8 cellular contexts compared by ENCODE assay signal in the genomic region with DNA sequence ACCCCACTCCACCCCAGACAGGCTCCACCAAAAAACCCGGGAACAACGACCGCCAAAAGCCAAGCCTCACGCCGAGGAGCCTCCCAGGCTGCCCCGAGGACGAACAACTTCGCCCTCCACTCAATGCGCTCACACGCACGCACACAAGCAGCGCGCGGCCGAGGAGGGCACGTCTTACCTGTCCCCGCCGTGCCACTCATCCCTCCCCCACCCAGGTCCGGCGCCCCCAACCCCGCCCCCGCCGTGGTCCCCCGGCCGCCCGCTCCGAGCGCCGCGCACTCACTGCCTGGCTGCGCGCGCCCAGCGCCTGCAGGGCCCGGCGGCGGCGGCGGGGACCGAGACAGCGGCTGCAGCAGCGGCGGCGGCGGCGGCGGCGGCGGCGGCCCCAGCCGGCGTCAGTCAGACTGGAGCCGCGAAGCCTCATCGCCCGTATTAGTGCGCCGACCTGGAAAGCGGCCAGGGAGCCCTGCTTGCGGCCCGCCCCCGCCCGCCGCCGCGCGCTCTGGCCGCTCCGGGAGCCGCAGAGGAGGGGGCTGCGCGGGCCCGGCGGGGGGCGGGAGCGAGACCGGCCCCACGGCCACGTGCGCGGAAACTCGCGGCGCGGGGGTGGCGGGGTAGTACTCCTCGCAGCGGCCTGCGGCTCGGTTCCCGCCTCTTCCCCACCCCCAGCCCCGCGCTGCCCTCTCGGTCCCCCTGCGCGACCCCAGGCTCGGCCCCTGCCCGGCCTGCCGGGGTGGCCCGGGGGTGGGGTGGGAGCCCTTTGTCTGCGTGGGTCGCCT. TPM values are rescaled to one million over a fixed set of nuclear protein-coding genes. Genes with fewer than 3 reads are reported as not detected.
DNase-seq lines count a peak whose midpoint lies in the region; ATAC-seq lines count a peak whose summit lies in the region.

Gene SMAD9, minus strand, starts transcription at position 406 of the 779 bp plus-strand sequence. CDS start 40,549 bp downstream, outside the sequence.

- H3K27ac Mint-ChIP-seq in CD4-positive, alpha-beta memory T cell: peak within 1 kb of the TSS in 1 of 7 donors; percentile 20
- no peak within 1 kb of the TSS for H3K27ac Mint-ChIP-seq in stimulated activated memory B cell treated with anti-CD40 and anti-IgM and Interleukin-4, amounts not matched to agents 10 μg/mL and 1 μg/mL and 100 μg/mL, for 72 hours

- H3K36me3 ChIP-seq in CD4-positive, alpha-beta memory T cell (ENCODE audit: insufficient read depth, low read length): no peaks in the 10 kb centered on the region
- no peaks in the 10 kb centered on the region for H3K36me3 ChIP-seq in HUES48 (ENCODE audit: control insufficient read depth, insufficient read depth, low read length)
- no peaks in the 10 kb centered on the region for H3K36me3 ChIP-seq in SJCRH30

- no peak for DNase-seq in CD4-positive, alpha-beta memory T cell
- DNase-seq in SJCRH30 (peak; percentile 81 to 85), dedifferentiated amniotic fluid mesenchymal stem cell (ENCODE audit: extremely low spot score) (peak; percentile 41), left kidney (ENCODE audit: low read depth, low spot score) (peak; percentile 90)

- no peaks in the 10 kb centered on the region for H3K9me3 ChIP-seq in CD4-positive, alpha-beta memory T cell (ENCODE audit: control insufficient read depth in 1 of 2, low read length in 2 of 2)
- H3K9me3 ChIP-seq in HUES48 (ENCODE audit: control insufficient read depth, insufficient read depth, low read length) (no peaks in the 10 kb centered on the region), SJCRH30 (replicated peaks) (no peaks in the 10 kb centered on the region)

- peaks cover 44 to 54% of the 10 kb centered on the region in 2 donors for H3K27me3 Mint-ChIP-seq in CD4-positive, alpha-beta memory T cell
- peaks cover 61% of the 10 kb centered on the region for H3K27me3 Mint-ChIP-seq in stimulated activated memory B cell treated with anti-CD40 and anti-IgM and Interleukin-4, amounts not matched to agents 10 μg/mL and 1 μg/mL and 100 μg/mL, for 72 hours

- peak within 1 kb of the TSS; percentile 48 to 80 (median 78) for H3K4me3 Mint-ChIP-seq in CD4-positive, alpha-beta memory T cell
- peak within 1 kb of the TSS; percentile 56 for H3K4me3 Mint-ChIP-seq in stimulated activated memory B cell treated with anti-CD40 and anti-IgM and Interleukin-4, amounts not matched to agents 10 μg/mL and 1 μg/mL and 100 μg/mL, for 72 hours

- no peak within 1 kb of the TSS for H3K9ac ChIP-seq in HUES48 (ENCODE audit: low read depth, low read length)

- H3K4me3 ChIP-seq in CD4-positive, alpha-beta memory T cell (ENCODE audit: low read length in 2 of 2): no peak within 1 kb of the TSS
- H3K4me3 ChIP-seq in HUES48 (ENCODE audit: low read depth, low read length) (peak within 1 kb of the TSS; percentile 62), SJCRH30 (peak within 1 kb of the TSS; percentile 68)

- H3K27ac ChIP-seq in CD4-positive, alpha-beta memory T cell (ENCODE audit: low read depth, low read length): no peak within 1 kb of the TSS
- H3K27ac ChIP-seq in HUES48 (ENCODE audit: low read depth, low read length): no peak within 1 kb of the TSS
- H3K27ac ChIP-seq in SJCRH30: peak within 1 kb of the TSS; percentile 73

- peaks cover 6% of the 10 kb centered on the region for H3K4me1 ChIP-seq in CD4-positive, alpha-beta memory T cell (ENCODE audit: insufficient read depth, low read length)
- H3K4me1 ChIP-seq in HUES48 (ENCODE audit: control insufficient read depth, insufficient read depth, low read length): peaks cover 11% of the 10 kb centered on the region; the same call in 1 of the 2 replicates
- peaks cover 13% of the 10 kb centered on the region for H3K4me1 ChIP-seq in SJCRH30

- intact Hi-C loops in CD4-positive, alpha-beta memory T cell (cut with micrococcal nuclease): no loop called here

- H3K4me1 Mint-ChIP-seq in CD4-positive, alpha-beta memory T cell: peaks cover 4 to 14% (median 9%) of the 10 kb centered on the region in 4 donors
- H3K4me1 Mint-ChIP-seq in stimulated activated memory B cell treated with anti-CD40 and anti-IgM and Interleukin-4, amounts not matched to agents 10 μg/mL and 1 μg/mL and 100 μg/mL, for 72 hours: peaks cover 8% of the 10 kb centered on the region

- no peaks in the 10 kb centered on the region for H3K9me3 Mint-ChIP-seq in CD4-positive, alpha-beta memory T cell
- no peaks in the 10 kb centered on the region for H3K9me3 Mint-ChIP-seq in stimulated activated memory B cell treated with anti-CD40 and anti-IgM and Interleukin-4, amounts not matched to agents 10 μg/mL and 1 μg/mL and 100 μg/mL, for 72 hours

- H3K27me3 ChIP-seq in CD4-positive, alpha-beta memory T cell (ENCODE audit: insufficient read depth, low read length): peaks cover 16% of the 10 kb centered on the region
- H3K27me3 ChIP-seq in HUES48 (ENCODE audit: control insufficient read depth, insufficient read depth, low read length): peaks cover 50% of the 10 kb centered on the region
- no peaks in the 10 kb centered on the region for H3K27me3 ChIP-seq in SJCRH30

- H3K36me3 Mint-ChIP-seq in CD4-positive, alpha-beta memory T cell: no peaks in the 10 kb centered on the region
- no peaks in the 10 kb centered on the region for H3K36me3 Mint-ChIP-seq in stimulated activated memory B cell treated with anti-CD40 and anti-IgM and Interleukin-4, amounts not matched to agents 10 μg/mL and 1 μg/mL and 100 μg/mL, for 72 hours

- ATAC-seq in GM19328 (IDR thresholded peaks at IDR 0.05; ENCODE audit: unreplicated experiment): peak; percentile 45
- ATAC-seq in stimulated activated memory B cell treated with anti-CD40 and anti-IgM and Interleukin-4, amounts not matched to agents 10 μg/mL and 1 μg/mL and 100 μg/mL, for 72 hours: peak; percentile 55
- no peak for ATAC-seq in GM18520 (IDR thresholded peaks at IDR 0.05; ENCODE audit: unreplicated experiment)

- CTCF ChIA-PET in CD4-positive, alpha-beta memory T cell (lab: Charles Lee; ENCODE audit: partially characterized antibody): no interaction called here

- POLR2A ChIA-PET in CD4-positive, alpha-beta memory T cell (lab: Charles Lee; ENCODE audit: partially characterized antibody): no interaction called here

RNA-seq across cellular contexts. Expression of gene SMAD9, which starts in this region (rescaled TPM):
- total RNA-seq in CD4-positive, alpha-beta memory T cell: not detected
- polyA plus RNA-seq in CD4-positive, alpha-beta memory T cell: under 1 TPM in 1 of 2 donors, not detected in 1; 0.10 TPM
- total RNA-seq in SJCRH30 (2014; rRNA removed; shearing (Covaris generic)): 14.4 and 17.8 TPM in 2 replicates

Comparison
In these comparisons a context has a peak if more than half of its experiments do, and no peak if none do; other contexts are left out.
1. RNA of gene SMAD9 (total RNA-seq): 14.4 to 17.8 TPM in SJCRH30; not detected in CD4-positive, alpha-beta memory T cell; every median in the first group is over 10 times any median in the second.
2. DNase-seq: peak in SJCRH30 (2 of 2), dedifferentiated amniotic fluid mesenchymal stem cell (single experiment) and left kidney (single experiment); none in CD4-positive, alpha-beta memory T cell (0 of 5).
3. H3K4me3 ChIP-seq: peak in HUES48 (single experiment) and SJCRH30 (single experiment); none in CD4-positive, alpha-beta memory T cell (0 of 2).